1 cellular context compared by ENCODE assay signal in the genomic region with DNA sequence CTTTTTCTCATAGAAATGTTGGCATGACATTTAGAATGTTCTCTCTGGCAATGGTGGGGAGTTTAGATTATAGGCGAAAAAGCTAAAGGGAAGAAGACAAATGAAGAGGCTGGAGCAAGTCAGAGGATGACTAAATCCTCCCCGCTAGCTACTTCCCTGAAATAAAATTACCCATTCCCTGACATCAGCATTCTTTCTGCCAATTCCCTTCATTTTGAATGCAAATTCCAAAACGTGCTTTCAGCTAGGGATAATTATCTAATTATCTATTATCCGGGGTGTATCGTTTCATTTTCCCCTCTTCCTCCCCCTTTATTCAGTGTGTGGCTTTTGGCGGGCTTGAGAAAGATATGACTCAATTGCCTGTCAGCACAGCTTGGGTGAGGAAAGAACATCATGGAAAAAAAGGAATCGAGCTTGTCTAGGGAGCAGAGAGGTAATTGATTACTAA.
TF ChIP-seq lines count a peak whose summit lies in the region.

No MANE protein-coding gene starts in this region.

TF ChIP-seq in IMR-90, 13 proteins besides CTCF, POLR2A, EP300 and RAD21 (continued from another document):
- TF ChIP-seq, protein P1, sequence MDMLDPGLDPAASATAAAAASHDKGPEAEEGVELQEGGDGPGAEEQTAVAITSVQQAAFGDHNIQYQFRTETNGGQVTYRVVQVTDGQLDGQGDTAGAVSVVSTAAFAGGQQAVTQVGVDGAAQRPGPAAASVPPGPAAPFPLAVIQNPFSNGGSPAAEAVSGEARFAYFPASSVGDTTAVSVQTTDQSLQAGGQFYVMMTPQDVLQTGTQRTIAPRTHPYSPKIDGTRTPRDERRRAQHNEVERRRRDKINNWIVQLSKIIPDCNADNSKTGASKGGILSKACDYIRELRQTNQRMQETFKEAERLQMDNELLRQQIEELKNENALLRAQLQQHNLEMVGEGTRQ (IDR thresholded peaks at IDR 0.05; ENCODE audit: low read depth, low read length), result no peak
- peak; percentile 63; the same call in 1 of the 2 replicates for TF ChIP-seq CEBPB (IDR thresholded peaks at IDR 0.05; ENCODE audit: low read depth, low read length)
- no peak for TF ChIP-seq RCOR1 (IDR thresholded peaks at IDR 0.05; ENCODE audit: insufficient replicate concordance, low read length)
- no peak for TF ChIP-seq RFX5 (IDR thresholded peaks at IDR 0.05; ENCODE audit: low read depth, low read length)
